9 cellular contexts compared by ENCODE assay signal in genomic region chr12:67220065-67220464, GRCh38. TPM values are rescaled to one million over a fixed set of nuclear protein-coding genes. Genes with fewer than 3 reads are reported as not detected.
DNase-seq lines count a peak whose midpoint lies in the region; ATAC-seq and TF ChIP-seq lines count a peak whose summit lies in the region.
"Had no signal": no experiment of that assay in that cellular context is flagged by ENCODE, and none has a peak within 500 bp of the region (broad histone marks: within the 10 kb centered on the region; RNA-seq: fewer than 3 reads in every experiment).

No MANE protein-coding gene starts in this region.

- H3K27ac Mint-ChIP-seq in WTC11 (no peak overlapping the region), neural progenitor cell (no peak overlapping the region)
- H3K27ac Mint-ChIP-seq in stimulated activated memory B cell treated with anti-CD40 and anti-IgM and Interleukin-4, amounts not matched to agents 10 μg/mL and 1 μg/mL and 100 μg/mL, for 72 hours: no peak overlapping the region
- H3K27ac Mint-ChIP-seq: activated T-helper 1 cell treated with anti-CD3 and anti-CD28 coated beads, Interleukin-12 subunit alpha, Interleukin-12 subunit beta, Interleukin-2, Interleukin-4 antibody, amounts not matched to agents 30 ng/mL and 10 ng/mL and 1 ng/mL, durations not matched to agents 14 hours and 24 hours and 36 hours had no signal

- H3K27me3 ChIP-seq in GM06990 (replicated peaks; ENCODE audit: control insufficient read depth, insufficient read depth, low read length) (no peaks in the 10 kb centered on the region), neural progenitor cell (no peaks in the 10 kb centered on the region)

- H3K4me3 Mint-ChIP-seq in WTC11 (no peak overlapping the region), neural progenitor cell (no peak overlapping the region)
- H3K4me3 Mint-ChIP-seq in stimulated activated memory B cell treated with anti-CD40 and anti-IgM and Interleukin-4, amounts not matched to agents 10 μg/mL and 1 μg/mL and 100 μg/mL, for 72 hours: no peak overlapping the region
- H3K4me3 Mint-ChIP-seq: activated T-helper 1 cell treated with anti-CD3 and anti-CD28 coated beads, Interleukin-12 subunit alpha, Interleukin-12 subunit beta, Interleukin-2, Interleukin-4 antibody, amounts not matched to agents 30 ng/mL and 10 ng/mL and 1 ng/mL, durations not matched to agents 14 hours and 24 hours and 36 hours; neural crest cell had no signal

- DNase-seq in GM06990 (ENCODE audit: extremely low read depth, insufficient read length) (no peak), NCI-H1436 (lab: John Stamatoyannopoulos, UW) (peak; percentile 23), WTC11 (ENCODE audit: low spot score) (peak; percentile 28), neural progenitor cell (ENCODE audit: low spot score) (peak; percentile 32)

- no peak overlapping the region for H3K27ac ChIP-seq in neural progenitor cell

- H3K9me3 Mint-ChIP-seq in WTC11 (no peaks in the 10 kb centered on the region), neural progenitor cell (no peaks in the 10 kb centered on the region)
- no peaks in the 10 kb centered on the region for H3K9me3 Mint-ChIP-seq in stimulated activated memory B cell treated with anti-CD40 and anti-IgM and Interleukin-4, amounts not matched to agents 10 μg/mL and 1 μg/mL and 100 μg/mL, for 72 hours
- H3K9me3 Mint-ChIP-seq: activated T-helper 1 cell treated with anti-CD3 and anti-CD28 coated beads, Interleukin-12 subunit alpha, Interleukin-12 subunit beta, Interleukin-2, Interleukin-4 antibody, amounts not matched to agents 30 ng/mL and 10 ng/mL and 1 ng/mL, durations not matched to agents 14 hours and 24 hours and 36 hours had no signal

- ATAC-seq in WTC11 (peak; percentile 62), HG02763 (IDR thresholded peaks at IDR 0.05; ENCODE audit: unreplicated experiment) (no peak), HG03521 (IDR thresholded peaks at IDR 0.05; ENCODE audit: unreplicated experiment) (no peak)
- ATAC-seq in stimulated activated memory B cell treated with anti-CD40 and anti-IgM and Interleukin-4, amounts not matched to agents 10 μg/mL and 1 μg/mL and 100 μg/mL, for 72 hours: no peak

- peaks cover 10% of the 10 kb centered on the region for H3K4me1 ChIP-seq in neural progenitor cell

- H3K9me3 ChIP-seq in neural progenitor cell (ENCODE audit: low read depth): no peaks in the 10 kb centered on the region

- no peaks in the 10 kb centered on the region for H3K36me3 Mint-ChIP-seq in WTC11
- no peaks in the 10 kb centered on the region for H3K36me3 Mint-ChIP-seq in neural progenitor cell
- no peaks in the 10 kb centered on the region for H3K36me3 Mint-ChIP-seq in stimulated activated memory B cell treated with anti-CD40 and anti-IgM and Interleukin-4, amounts not matched to agents 10 μg/mL and 1 μg/mL and 100 μg/mL, for 72 hours

- H3K79me2 ChIP-seq in neural progenitor cell (ENCODE audit: low read depth): no peaks in the 10 kb centered on the region

- no peak overlapping the region for H3K9ac ChIP-seq in neural progenitor cell

- no peak overlapping the region for H3K4me2 ChIP-seq in neural progenitor cell

- H2AFZ ChIP-seq in neural progenitor cell (replicated peaks): no peak overlapping the region

- no peaks in the 10 kb centered on the region for H3F3A ChIP-seq in neural progenitor cell (ENCODE audit: low read depth)

- H3K36me3 ChIP-seq in GM06990 (ENCODE audit: control insufficient read depth, insufficient read depth, low read length) (no peaks in the 10 kb centered on the region), neural progenitor cell (no peaks in the 10 kb centered on the region)

- TF ChIP-seq CTCF in GM06990 (IDR thresholded peaks at IDR 0.05; ENCODE audit: insufficient read depth, low read length, poor library complexity, severe bottlenecking) (peak; percentile 29), WTC11 (IDR thresholded peaks at IDR 0.05) (0 out of 2 replicates have a peak, but pooled peaks have one; percentile 20), neural progenitor cell (IDR thresholded peaks at IDR 0.05) (peak; percentile 45)

- CTCF ChIA-PET in WTC11 (lab: Charles Lee): interaction anchor here (1.0 to 3.3 kb wide), 6 partner anchors 20 to 202 kb away, joined by 3 to 44 read pairs (median 6); partner anchors contain the start of gene CAND1

- no peaks in the 10 kb centered on the region for H3K27me3 Mint-ChIP-seq in WTC11 (ENCODE audit: low read depth)
- H3K27me3 Mint-ChIP-seq in neural progenitor cell (ENCODE audit: insufficient read depth, low read depth): no peaks in the 10 kb centered on the region
- H3K27me3 Mint-ChIP-seq in stimulated activated memory B cell treated with anti-CD40 and anti-IgM and Interleukin-4, amounts not matched to agents 10 μg/mL and 1 μg/mL and 100 μg/mL, for 72 hours: no peaks in the 10 kb centered on the region

- POLR2A ChIA-PET in WTC11 (lab: Charles Lee): no interaction called here

- H3K4me1 Mint-ChIP-seq in WTC11 (peaks cover 7% of the 10 kb centered on the region), neural progenitor cell (peaks cover 13% of the 10 kb centered on the region)
- H3K4me1 Mint-ChIP-seq in stimulated activated memory B cell treated with anti-CD40 and anti-IgM and Interleukin-4, amounts not matched to agents 10 μg/mL and 1 μg/mL and 100 μg/mL, for 72 hours: peaks cover 15% of the 10 kb centered on the region
- H3K4me1 Mint-ChIP-seq: neural crest cell had no signal

- H4K20me1 ChIP-seq in neural progenitor cell (ENCODE audit: low read depth): no peaks in the 10 kb centered on the region

- no peak overlapping the region for H3K4me3 ChIP-seq in GM06990 (replicated peaks; ENCODE audit: low read depth, low read length)
- no peak overlapping the region for H3K4me3 ChIP-seq in neural progenitor cell

TF ChIP-seq in WTC11, 78 proteins besides CTCF, POLR2A, EP300 and RAD21:
- TF ChIP-seq USF1 (CRISPR knock-in tag; IDR thresholded peaks at IDR 0.05) (no peak), ZNF281 (CRISPR knock-in tag; IDR thresholded peaks at IDR 0.05) (no peak), ZNF219 (CRISPR knock-in tag; IDR thresholded peaks at IDR 0.05; ENCODE audit: borderline replicate concordance) (no peak), USF2 (CRISPR knock-in tag; IDR thresholded peaks at IDR 0.05) (no peak), ATF1 (CRISPR knock-in tag; IDR thresholded peaks at IDR 0.05) (no peak), ZSCAN18 (CRISPR knock-in tag; IDR thresholded peaks at IDR 0.05) (no peak), SP1 (CRISPR knock-in tag; conservative IDR thresholded peaks at IDR 0.05) (no peak)

RNA-seq across cellular contexts. Expression of gene CAND1, which starts 49.1 kb away (rescaled TPM):
- total RNA-seq in WTC11 (2021) (236 to 262 TPM (median 246 TPM) in 3 replicates), neural progenitor cell (ENCODE audit: low replicate concordance) (193 and 284 TPM in 2 replicates)
